8 cellular contexts compared by ENCODE assay signal in genomic region chr7:2843191-2843685, GRCh38. TPM values are rescaled to one million over a fixed set of nuclear protein-coding genes. Genes with fewer than 3 reads are reported as not detected.
DNase-seq lines count a peak whose midpoint lies in the region; ATAC-seq, FAIRE-seq and TF ChIP-seq lines count a peak whose summit lies in the region.

No MANE protein-coding gene starts in this region.

- ATAC-seq in Right ventricle myocardium inferior (no peak), GM18520 (IDR thresholded peaks at IDR 0.05; ENCODE audit: unreplicated experiment) (no peak)

- no peak for DNase-seq in cardiac muscle cell (ENCODE audit: low read depth in 1 of 2, low spot score in 1 of 2)
- no peak for DNase-seq in Right ventricle myocardium inferior (ENCODE audit: missing footprints)
- no peak for DNase-seq in bronchial epithelial cell (ENCODE audit: low read depth)
- DNase-seq in 8988T: no peak
- DNase-seq in SK-N-DZ (ENCODE audit: low spot score): no peak
- DNase-seq in NCI-H187 treated with DMSO at 0.1 percent for 48 hours (lab: John Stamatoyannopoulos, UW): no peak

- no peak overlapping the region for H3K27ac ChIP-seq in cardiac muscle cell

- H3K4me1 ChIP-seq in cardiac muscle cell (ENCODE audit: low read depth) (peaks cover 18% of the 10 kb centered on the region), mononuclear cell (ENCODE audit: insufficient read depth, low read length) (peaks cover 45% of the 10 kb centered on the region)

- TF ChIP-seq CTCF in cardiac muscle cell (IDR thresholded peaks at IDR 0.05; ENCODE audit: low read depth, low read length): no peak
- no peak for TF ChIP-seq CTCF in bronchial epithelial cell (IDR thresholded peaks at IDR 0.05; ENCODE audit: insufficient read depth, low read length, severe bottlenecking)

- H3K9me3 ChIP-seq in cardiac muscle cell (ENCODE audit: low read depth): no peaks in the 10 kb centered on the region
- H3K9me3 ChIP-seq in mononuclear cell (ENCODE audit: low read depth, low read length): no peaks in the 10 kb centered on the region

- H3K27me3 ChIP-seq in cardiac muscle cell (no peaks in the 10 kb centered on the region), bronchial epithelial cell (ENCODE audit: control insufficient read depth, insufficient read depth, low read length) (no peaks in the 10 kb centered on the region), mononuclear cell (ENCODE audit: insufficient read depth, low read length) (no peaks in the 10 kb centered on the region)

- intact Hi-C loops in Right ventricle myocardium inferior (cut with DNase I): loop anchor here (5.0 kb wide), 4 partner anchors 41 to 286 kb away; partner anchors contain the start of genes BRAT1 and IQCE

- H3K4me3 ChIP-seq in cardiac muscle cell (peak overlapping the region; percentile 81), bronchial epithelial cell (ENCODE audit: low read depth, low read length) (peak overlapping the region; percentile 75), mononuclear cell (ENCODE audit: low read length) (peak overlapping the region; percentile 42)

- FAIRE-seq in bronchial epithelial cell (lab: Jason Lieb, UNC): no peak

- H3K36me3 ChIP-seq in cardiac muscle cell: no peaks in the 10 kb centered on the region
- peaks cover 2% of the 10 kb centered on the region for H3K36me3 ChIP-seq in bronchial epithelial cell (ENCODE audit: control insufficient read depth, insufficient read depth, low read length)

RNA-seq across cellular contexts. Expression of gene GNA12, which starts 0.9 kb away (rescaled TPM):
- total RNA-seq in cardiac muscle cell (34.5 and 54.4 TPM in 2 replicates), Right ventricle myocardium inferior (40.8 TPM), bronchial epithelial cell (12.1 and 12.8 TPM in 2 replicates), mononuclear cell (22.7 TPM)
- polyA plus RNA-seq in cardiac muscle cell: 59.1 and 64.2 TPM in 2 replicates
- polyA plus RNA-seq in SK-N-DZ (2014; cell fraction: cytosol; rRNA removed): 11.6 and 14.4 TPM in 2 replicates
- polyA plus RNA-seq in SK-N-DZ (2014; cell fraction: nucleus; rRNA removed): 5.5 and 9.0 TPM in 2 replicates
